In genomic region chr12:92337128-92337527, GRCh38 we compare ENCODE assay signal across 35 cellular contexts.
DNase-seq lines count a peak whose midpoint lies in the region; ATAC-seq, FAIRE-seq and TF ChIP-seq lines count a peak whose summit lies in the region.
"Had no signal": no experiment of that assay in that cellular context is flagged by ENCODE, and none has a peak within 500 bp of the region (broad histone marks: within the 10 kb centered on the region; RNA-seq: fewer than 3 reads in every experiment).

No MANE protein-coding gene starts in this region.

- no peak overlapping the region for H3K23ac ChIP-seq in mesenchymal stem cell (ENCODE audit: low read length in 2 of 2)

- no peaks in the 10 kb centered on the region for H3K36me3 Mint-ChIP-seq in immature natural killer cell
- H3K36me3 Mint-ChIP-seq: CD8-positive, alpha-beta T cell; naive thymus-derived CD8-positive, alpha-beta T cell; type B pancreatic cell had no signal

- TF ChIP-seq CTCF in VCaP (conservative IDR thresholded peaks at IDR 0.05) = no peak

- FAIRE-seq in GM12891 (lab: Jason Lieb, UNC) = peak; percentile 35
- FAIRE-seq: TTC549 had no signal

- H4K91ac ChIP-seq in mesenchymal stem cell (ENCODE audit: low read length) = no peak overlapping the region

- H3K27ac ChIP-seq in VCaP = peak overlapping the region; percentile 48
- no peak overlapping the region for H3K27ac ChIP-seq in mesenchymal stem cell (ENCODE audit: low read length, poor library complexity, severe bottlenecking)
- H3K27ac ChIP-seq: foreskin keratinocyte, heart right ventricle, HL-60, PC-9, sigmoid colon had no signal

- H2BK15ac ChIP-seq in mesenchymal stem cell (ENCODE audit: low read depth, poor library complexity, severe bottlenecking) = no peak overlapping the region

- peaks cover 0 to 4% (median 1%) of the 10 kb centered on the region in 3 donors for H3K27me3 Mint-ChIP-seq in immature natural killer cell (ENCODE audit: low read depth in 3 of 3)
- H3K27me3 Mint-ChIP-seq: naive thymus-derived CD8-positive, alpha-beta T cell; progenitor cell of endocrine pancreas; T-helper 17 cell; type B pancreatic cell had no signal

- H2BK12ac ChIP-seq in mesenchymal stem cell (ENCODE audit: low read length in 2 of 2) = no peak overlapping the region

- ATAC-seq in GM21786 (IDR thresholded peaks at IDR 0.05; ENCODE audit: unreplicated experiment) = no peak
- no peak for ATAC-seq in GM18909 (IDR thresholded peaks at IDR 0.05; ENCODE audit: poor library complexity, unreplicated experiment)
- ATAC-seq: activated T-cell treated with anti-CD3 and anti-CD28 coated beads, Interleukin-2, amount 50 U/mL, for 72 hours; CD8-positive, alpha-beta T cell; esophagus mucosa; foreskin keratinocyte; heart right ventricle; naive thymus-derived CD8-positive, alpha-beta T cell; SK-N-SH treated with all-trans-retinoic acid at 6 μM for 48 hours; T-helper 17 cell had no signal

- H2BK5ac ChIP-seq in mesenchymal stem cell (ENCODE audit: low read depth, low read length, poor library complexity, severe bottlenecking) = no peak overlapping the region

- H3K4me3 ChIP-seq in mesenchymal stem cell (ENCODE audit: insufficient read depth in 1 of 2, low read depth in 1 of 2, low read length in 2 of 2) = no peak overlapping the region
- H3K4me3 ChIP-seq: heart right ventricle, PC-9, sigmoid colon had no signal

- no peak overlapping the region for H3K4ac ChIP-seq in mesenchymal stem cell (ENCODE audit: low read depth in 1 of 2, low read length in 2 of 2)

- no peaks in the 10 kb centered on the region for H3K9me3 Mint-ChIP-seq in immature natural killer cell
- H3K9me3 Mint-ChIP-seq: activated T-cell treated with anti-CD3 and anti-CD28 coated beads, Interleukin-2, amount 50 U/mL, for 72 hours; CD8-positive, alpha-beta T cell; naive thymus-derived CD8-positive, alpha-beta T cell; type B pancreatic cell had no signal

- H3K36me3 ChIP-seq in mesenchymal stem cell (ENCODE audit: control insufficient read depth in 1 of 2, insufficient read depth in 2 of 2, low read depth in 1 of 2, low read length in 2 of 2) = no peaks in the 10 kb centered on the region
- H3K36me3 ChIP-seq: BE2C, heart right ventricle, sigmoid colon had no signal

- no peaks in the 10 kb centered on the region for H3K4me1 ChIP-seq in mesenchymal stem cell (ENCODE audit: control insufficient read depth, insufficient read depth, low read depth, low read length)
- H3K4me1 ChIP-seq: sigmoid colon had no signal

- H3K4me3 Mint-ChIP-seq in immature natural killer cell = no peak overlapping the region
- H3K4me3 Mint-ChIP-seq: activated T-cell treated with anti-CD3 and anti-CD28 coated beads, Interleukin-2, amount 50 U/mL, for 72 hours; CD8-positive, alpha-beta T cell; naive thymus-derived CD8-positive, alpha-beta T cell; T-helper 17 cell; type B pancreatic cell had no signal

- H3K9ac ChIP-seq in mesenchymal stem cell (ENCODE audit: low read length) = no peak overlapping the region

- H2AK5ac ChIP-seq in mesenchymal stem cell (ENCODE audit: low read length, severe bottlenecking) = no peak overlapping the region

- no peak overlapping the region for H3K18ac ChIP-seq in mesenchymal stem cell (ENCODE audit: low read depth in 1 of 2, low read length in 2 of 2)

- no peak for DNase-seq in GM12891 (ENCODE audit: insufficient read length, low spot score)
- DNase-seq in M059J (ENCODE audit: low read depth) = peak; percentile 63
- peak; percentile 46 for DNase-seq in mesenchymal stem cell
- DNase-seq in immature natural killer cell = no peak
- no peak for DNase-seq in stimulated activated CD4-positive, alpha-beta T cell treated with anti-CD3 and anti-CD28 coated beads, Interleukin-4, amount 100 ng/mL, for 4 hours
- DNase-seq: activated CD4-positive, alpha-beta T cell treated with anti-CD3 and anti-CD28 coated beads, Interleukin-2, amount 50 U/mL, for 48 hours; activated CD4-positive, CD25-positive, alpha-beta regulatory T cell treated with anti-CD3 and anti-CD28 coated beads, Interleukin-2, amount 50 U/mL, for 72 hours; activated T-cell treated with anti-CD3 and anti-CD28 coated beads, Interleukin-2, amount 50 U/mL, for 72 hours; BE2C; CD8-positive, alpha-beta T cell; central memory CD4-positive, alpha-beta T cell; dermis blood vessel endothelial cell; foreskin keratinocyte; heart right ventricle; Karpas-422; kidney glomerular epithelial cell; MV-4-11; naive thymus-derived CD8-positive, alpha-beta T cell; NCI-H1436; NCI-H446 treated with DMSO at 0.1 percent for 48 hours; NK-92 treated with Interleukin-12 subunit alpha and Interleukin-12 subunit beta, amount 100 ng/mL, for 24 hours; PC-9; Right ventricle myocardium superior; sigmoid colon; stimulated activated CD4-positive, alpha-beta T cell treated with anti-CD3 and anti-CD28 coated beads, Interleukin-4, amount 100 ng/mL, for 1 hour; T-helper 17 cell had no signal

- H3K14ac ChIP-seq in mesenchymal stem cell (ENCODE audit: low read length in 2 of 2) = no peak overlapping the region

- H4K8ac ChIP-seq in mesenchymal stem cell (ENCODE audit: low read length) = no peak overlapping the region

- WGBS in mesenchymal stem cell = 44% methylated on average over 3 of the region's 4 CpGs

- H3K4me2 ChIP-seq in mesenchymal stem cell (ENCODE audit: low read length, poor library complexity, severe bottlenecking) = no peak overlapping the region
- H3K4me2 ChIP-seq: PC-9 had no signal

- H2BK120ac ChIP-seq in mesenchymal stem cell (ENCODE audit: low read depth, low read length) = no peak overlapping the region

- H3K27ac Mint-ChIP-seq in immature natural killer cell = no peak overlapping the region
- H3K27ac Mint-ChIP-seq: activated T-cell treated with anti-CD3 and anti-CD28 coated beads, Interleukin-2, amount 50 U/mL, for 72 hours; CD8-positive, alpha-beta T cell; progenitor cell of endocrine pancreas; T-helper 17 cell; type B pancreatic cell had no signal

- no peak for TF ChIP-seq POLR2A in GM12891 (IDR thresholded peaks at IDR 0.05; ENCODE audit: low read depth, low read length)

- no peaks in the 10 kb centered on the region for H3K79me1 ChIP-seq in mesenchymal stem cell (replicated peaks; ENCODE audit: low read length, poor library complexity, severe bottlenecking)

- H3K27me3 ChIP-seq in mesenchymal stem cell (ENCODE audit: control insufficient read depth in 1 of 2, insufficient read depth in 1 of 2, low read length in 2 of 2) = no peaks in the 10 kb centered on the region
- H3K27me3 ChIP-seq: BE2C, foreskin keratinocyte, heart right ventricle, sigmoid colon had no signal

- H3K9me3 ChIP-seq in mesenchymal stem cell (ENCODE audit: control insufficient read depth, low read length) = no peaks in the 10 kb centered on the region
- H3K9me3 ChIP-seq: BE2C, heart right ventricle, sigmoid colon had no signal

- peaks cover 19 to 37% of the 10 kb centered on the region in 2 donors for H3K4me1 Mint-ChIP-seq in immature natural killer cell

- no peak overlapping the region for H2AFZ ChIP-seq in mesenchymal stem cell (ENCODE audit: low read depth, low read length)
- H2AFZ ChIP-seq: PC-9 had no signal

TF ChIP-seq in GM12891, 5 proteins besides CTCF, POLR2A, EP300 and RAD21:
- TF ChIP-seq POLR2AphosphoS5 (IDR thresholded peaks at IDR 0.05; ENCODE audit: low read depth, low read length) (no peak), PAX5 (IDR thresholded peaks at IDR 0.05; ENCODE audit: insufficient read depth, low read length, severe bottlenecking) (no peak), SPI1 (IDR thresholded peaks at IDR 0.05; ENCODE audit: low read depth, low read length) (no peak), TAF1 (IDR thresholded peaks at IDR 0.05; ENCODE audit: low read depth, low read length) (no peak), POU2F2 (IDR thresholded peaks at IDR 0.05; ENCODE audit: low read depth, low read length) (no peak)

Comparison
In these comparisons a context has a peak if more than half of its experiments do, and no peak if none do; other contexts are left out.
1. DNase-seq: peak in M059J (single experiment) and mesenchymal stem cell (single experiment); none in GM12891 (single experiment), immature natural killer cell (0 of 3) and stimulated activated CD4-positive, alpha-beta T cell treated with anti-CD3 and anti-CD28 coated beads, Interleukin-4, amount 100 ng/mL, for 4 hours (0 of 2).